In genomic region chr20:57160985-57161384, GRCh38 we compare ENCODE assay signal across 18 cellular contexts.
A peak's percentile ranks its signal among the peaks of the same experiment; 100 is the strongest.
DNase-seq lines count a peak whose midpoint lies in the region; TF ChIP-seq lines count a peak whose summit lies in the region.
"Had no signal": no experiment of that assay in that cellular context is flagged by ENCODE, and none has a peak within 500 bp of the region (broad histone marks: within the 10 kb centered on the region; RNA-seq: fewer than 3 reads in every experiment).

No MANE protein-coding gene starts in this region.

- no peak overlapping the region for H2AFZ ChIP-seq in mammary epithelial cell (ENCODE audit: low read depth, low read length)
- H2AFZ ChIP-seq in GM23248: no peak overlapping the region
- no peak overlapping the region for H2AFZ ChIP-seq in mesenchymal stem cell (ENCODE audit: low read depth, low read length)

- H3K4me1 ChIP-seq in mammary epithelial cell (ENCODE audit: insufficient read depth, low read length): no peaks in the 10 kb centered on the region
- H3K4me1 ChIP-seq in GM23248 (ENCODE audit: insufficient read depth): no peaks in the 10 kb centered on the region
- no peaks in the 10 kb centered on the region for H3K4me1 ChIP-seq in mesenchymal stem cell (ENCODE audit: control insufficient read depth, insufficient read depth, low read depth, low read length)
- peaks cover 0 to 9% (median 0%) of the 10 kb centered on the region in 3 donors for H3K4me1 ChIP-seq in esophagus squamous epithelium

- H3K27me3 Mint-ChIP-seq in MCF 10A (ENCODE audit: insufficient read depth, unreplicated experiment): peaks cover 29% of the 10 kb centered on the region

- H3F3A ChIP-seq in GM23248 (ENCODE audit: insufficient read depth): no peaks in the 10 kb centered on the region

- H3K79me1 ChIP-seq in mesenchymal stem cell (replicated peaks; ENCODE audit: low read length, poor library complexity, severe bottlenecking): no peaks in the 10 kb centered on the region

- no peak overlapping the region for H4K8ac ChIP-seq in mesenchymal stem cell (ENCODE audit: low read length)

- H3K27ac ChIP-seq in mammary epithelial cell (ENCODE audit: insufficient read depth, low read depth, low read length) (no peak overlapping the region), GM23248 (no peak overlapping the region), mesenchymal stem cell (ENCODE audit: low read length, poor library complexity, severe bottlenecking) (no peak overlapping the region), esophagus squamous epithelium (no peak overlapping the region)

- TF ChIP-seq CTCF in MCF 10A (IDR thresholded peaks at IDR 0.05; ENCODE audit: unreplicated experiment): no peak
- no peak for TF ChIP-seq CTCF in mammary epithelial cell (conservative IDR thresholded peaks at IDR 0.05 in 1 of 2, IDR thresholded peaks at IDR 0.05 in 1 of 2; ENCODE audit: extremely low read depth in 1 of 2, insufficient read depth in 1 of 2, low read depth in 1 of 2, low read length in 2 of 2)
- TF ChIP-seq CTCF in esophagus squamous epithelium (IDR thresholded peaks at IDR 0.05): no peak

- no peaks in the 10 kb centered on the region for H3K36me3 Mint-ChIP-seq in MCF 10A (ENCODE audit: insufficient read depth, unreplicated experiment)
- H3K36me3 Mint-ChIP-seq: CD8-positive, alpha-beta T cell had no signal

- H2BK12ac ChIP-seq in mesenchymal stem cell (ENCODE audit: low read length in 2 of 2): no peak overlapping the region

- H3K14ac ChIP-seq in mesenchymal stem cell (ENCODE audit: low read length in 2 of 2): no peak overlapping the region

- BruUV-seq in MCF 10A (replicated peaks; lab: Mats Ljungman, UMichigan) (no TSS peak), mammary epithelial cell (replicated peaks; lab: Mats Ljungman, UMichigan) (no TSS peak)

- no peak overlapping the region for H4K91ac ChIP-seq in mesenchymal stem cell (ENCODE audit: low read length)

- DNase-seq in MCF 10A (ENCODE audit: unreplicated experiment) (peak; percentile 2), mammary epithelial cell (no peak), GM23248 (peak; percentile 28), OCI-M1 (lab: John Stamatoyannopoulos, UW) (peak; percentile 15), mesenchymal stem cell (peak; percentile 10), esophagus squamous epithelium (lab: John Stamatoyannopoulos, UW) (no peak), NCI-H345 (lab: John Stamatoyannopoulos, UW) (no peak)
- DNase-seq: AML-193; C1 segment of cervical spinal cord; CD8-positive, alpha-beta T cell; Kasumi-1; NCI-H1694 treated with DMSO at 0.1 percent for 48 hours; NCI-H2081 treated with DMSO at 0.1 percent for 48 hours; NCI-H2171 treated with DMSO at 0.1 percent for 48 hours; NCI-H446; NCI-H526; SHP77; SW 1271 had no signal

- POLR2A ChIA-PET in MCF 10A (lab: Yijun Ruan, JAX): no interaction called here

- CTCF ChIA-PET in MCF 10A (lab: Yijun Ruan, JAX): interaction anchor here (3.2 kb wide), 1 partner anchor 171 kb away, joined by 10 read pairs; no protein-coding TSS in a partner anchor
- CTCF ChIA-PET in mammary epithelial cell (lab: Charles Lee; ENCODE audit: low non-redundant PET): no interaction called here

- peaks cover 2% of the 10 kb centered on the region for H3K9me3 ChIP-seq in mammary epithelial cell (replicated peaks; ENCODE audit: insufficient read depth, low read length)
- no peaks in the 10 kb centered on the region for H3K9me3 ChIP-seq in GM23248 (ENCODE audit: low read depth)
- peaks cover 4% of the 10 kb centered on the region for H3K9me3 ChIP-seq in mesenchymal stem cell (ENCODE audit: control insufficient read depth, low read length)
- H3K9me3 ChIP-seq in esophagus squamous epithelium: no peaks in the 10 kb centered on the region

- H2BK15ac ChIP-seq in mesenchymal stem cell (ENCODE audit: low read depth, poor library complexity, severe bottlenecking): no peak overlapping the region

- H3K27me3 ChIP-seq in mammary epithelial cell (ENCODE audit: insufficient read depth, low read length) (no peaks in the 10 kb centered on the region), GM23248 (replicated peaks; ENCODE audit: insufficient read depth) (peaks cover 46% of the 10 kb centered on the region), mesenchymal stem cell (ENCODE audit: control insufficient read depth in 1 of 2, insufficient read depth in 1 of 2, low read length in 2 of 2) (peaks cover 8 to 46% of the 10 kb centered on the region in 2 experiments), esophagus squamous epithelium (peaks cover 0 to 16% (median 0%) of the 10 kb centered on the region in 4 donors)

- intact Hi-C loops in MCF 10A (cut with micrococcal nuclease) (no loop called here), mammary epithelial cell (cut with micrococcal nuclease) (no loop called here), esophagus squamous epithelium (cut with DNase I) (no loop called here)

- no peak overlapping the region for H3K4me3 Mint-ChIP-seq in MCF 10A (ENCODE audit: unreplicated experiment)
- H3K4me3 Mint-ChIP-seq: CD8-positive, alpha-beta T cell had no signal

- H3K36me3 ChIP-seq in mammary epithelial cell (ENCODE audit: insufficient read depth, low read length) (no peaks in the 10 kb centered on the region), GM23248 (ENCODE audit: low read depth) (no peaks in the 10 kb centered on the region), mesenchymal stem cell (ENCODE audit: control insufficient read depth in 1 of 2, insufficient read depth in 2 of 2, low read depth in 1 of 2, low read length in 2 of 2) (no peaks in the 10 kb centered on the region), esophagus squamous epithelium (no peaks in the 10 kb centered on the region)

- H3K27ac Mint-ChIP-seq in MCF 10A (ENCODE audit: low read depth, unreplicated experiment): no peak overlapping the region
- H3K27ac Mint-ChIP-seq: CD8-positive, alpha-beta T cell had no signal

- dilution Hi-C loops in mammary epithelial cell (cut with HindIII; ENCODE audit: low sequenced_read_pairs): loop anchor here (5.0 kb wide), 1 partner anchor 101 kb away; no protein-coding TSS in a partner anchor

- no peak overlapping the region for H3K9ac ChIP-seq in mammary epithelial cell (ENCODE audit: insufficient read depth, low read length)
- no peak overlapping the region for H3K9ac ChIP-seq in GM23248
- H3K9ac ChIP-seq in mesenchymal stem cell (ENCODE audit: low read length): no peak overlapping the region

- H2AK5ac ChIP-seq in mesenchymal stem cell (ENCODE audit: low read length, severe bottlenecking): no peak overlapping the region

- H4K20me1 ChIP-seq in mammary epithelial cell (ENCODE audit: insufficient read depth, low read length): no peaks in the 10 kb centered on the region
- H4K20me1 ChIP-seq in GM23248 (ENCODE audit: insufficient read depth): no peaks in the 10 kb centered on the region

- no peaks in the 10 kb centered on the region for H3K9me3 Mint-ChIP-seq in MCF 10A (ENCODE audit: unreplicated experiment)
- H3K9me3 Mint-ChIP-seq: CD8-positive, alpha-beta T cell had no signal

- no peak overlapping the region for H3K4ac ChIP-seq in mesenchymal stem cell (ENCODE audit: low read depth in 1 of 2, low read length in 2 of 2)

- no peak overlapping the region for H2BK5ac ChIP-seq in mesenchymal stem cell (ENCODE audit: low read depth, low read length, poor library complexity, severe bottlenecking)

- H2BK120ac ChIP-seq in mesenchymal stem cell (ENCODE audit: low read depth, low read length): no peak overlapping the region

- H3K18ac ChIP-seq in mesenchymal stem cell (ENCODE audit: low read depth in 1 of 2, low read length in 2 of 2): no peak overlapping the region

- no peak overlapping the region for H3K23ac ChIP-seq in mesenchymal stem cell (ENCODE audit: low read length in 2 of 2)

- in situ Hi-C loops in mammary epithelial cell (cut with MboI; ENCODE audit: low sequenced_read_pairs in 2 of 2): no loop called here
- in situ Hi-C loops in GM23248 (cut with MboI): no loop called here

- H3K4me2 ChIP-seq in mammary epithelial cell (ENCODE audit: insufficient read depth, low read depth, low read length) (no peak overlapping the region), GM23248 (ENCODE audit: unreplicated experiment) (no peak overlapping the region), mesenchymal stem cell (ENCODE audit: low read length, poor library complexity, severe bottlenecking) (no peak overlapping the region)

- 87% methylated on average over 8 of the region's 8 CpGs for WGBS in mammary epithelial cell (ENCODE audit: low coverage, missing lambda C conversion rate)
- 19 to 21% methylated on average over 8 of the region's 8 CpGs for WGBS in GM23248 (ENCODE audit: low coverage in 1 of 2, low lambda C conversion rate in 2 of 2, missing lambda C conversion rate in 2 of 2), 2 experiments
- 85% methylated on average over 7 of the region's 8 CpGs for WGBS in mesenchymal stem cell
- 58 to 71% methylated on average over 8 of the region's 8 CpGs for WGBS in esophagus squamous epithelium, 2 donors

- no peaks in the 10 kb centered on the region for H3K79me2 ChIP-seq in mammary epithelial cell (ENCODE audit: insufficient read depth, low read length)
- no peaks in the 10 kb centered on the region for H3K79me2 ChIP-seq in GM23248 (ENCODE audit: insufficient read depth)

- no peak for TF ChIP-seq POLR2A in esophagus squamous epithelium (IDR thresholded peaks at IDR 0.05)

- H3K4me3 ChIP-seq in mammary epithelial cell (replicated peaks in 1 of 3; ENCODE audit: insufficient read depth in 1 of 3, low read depth in 2 of 3, low read length in 3 of 3) (no peak overlapping the region), GM23248 (no peak overlapping the region), mesenchymal stem cell (ENCODE audit: insufficient read depth in 1 of 2, low read depth in 1 of 2, low read length in 2 of 2) (no peak overlapping the region), esophagus squamous epithelium (no peak overlapping the region)

- no peaks in the 10 kb centered on the region for H3K9me2 ChIP-seq in GM23248 (ENCODE audit: insufficient read depth)

- H3K4me1 Mint-ChIP-seq in MCF 10A (ENCODE audit: insufficient read depth, unreplicated experiment): no peaks in the 10 kb centered on the region

Comparison
In these comparisons a context has a peak if more than half of its experiments do, and no peak if none do; other contexts are left out.
1. DNase-seq: peak in MCF 10A (single experiment), GM23248 (single experiment), OCI-M1 (single experiment) and mesenchymal stem cell (single experiment); none in mammary epithelial cell (single experiment), esophagus squamous epithelium (single experiment) and NCI-H345 (single experiment).